Comparison of ENCODE assay signal across 24 cellular contexts in genomic region chr21:33522950-33523349, GRCh38. TPM values are rescaled to one million over a fixed set of nuclear protein-coding genes. Genes with fewer than 3 reads are reported as not detected.
DNase-seq lines count a peak whose midpoint lies in the region; ATAC-seq, FAIRE-seq and TF ChIP-seq lines count a peak whose summit lies in the region.
"Had no signal": no experiment of that assay in that cellular context is flagged by ENCODE, and none has a peak within 500 bp of the region (broad histone marks: within the 10 kb centered on the region; RNA-seq: fewer than 3 reads in every experiment).

No MANE protein-coding gene starts in this region.

- H3K27ac Mint-ChIP-seq in activated naive CD8-positive, alpha-beta T cell treated with anti-CD3 and anti-CD28 coated beads for 36 hours: peak overlapping the region; percentile 31
- no peak overlapping the region for H3K27ac Mint-ChIP-seq in activated naive CD8-positive, alpha-beta T cell treated with anti-CD3 and anti-CD28 coated beads, Interleukin-2, amount 50 U/mL, for 24 hours
- H3K27ac Mint-ChIP-seq: B cell, CD14-positive monocyte had no signal

- no peaks in the 10 kb centered on the region for H3K79me1 ChIP-seq in neuronal stem cell (ENCODE audit: low read depth, low read length)

- no peak overlapping the region for H4K91ac ChIP-seq in neuronal stem cell (ENCODE audit: low read depth, low read length, poor library complexity)

- no peak for DNase-seq in activated naive CD8-positive, alpha-beta T cell treated with anti-CD3 and anti-CD28 coated beads for 36 hours
- no peak for DNase-seq in activated naive CD8-positive, alpha-beta T cell treated with anti-CD3 and anti-CD28 coated beads, Interleukin-2, amount 50 U/mL, for 24 hours
- DNase-seq in K562 (ENCODE audit: extremely low read depth in 1 of 4, low spot score in 3 of 4) (peak in 1 of 4 experiments; percentile 25), left ventricle myocardium inferior (no peak), SW480 (ENCODE audit: low spot score) (no peak), neuronal stem cell (ENCODE audit: low spot score) (no peak)
- DNase-seq: DMS79, NCI-H1092 treated with DMSO at 0.1 percent for 48 hours, NCI-H146, NCI-H2029, NCI-H2227 treated with DMSO at 0.1 percent for 48 hours, NCI-H510A, NCI-H748 treated with DMSO at 0.1 percent for 48 hours, PC-9, RPMI8226, SHP77 had no signal

- H3K14ac ChIP-seq in neuronal stem cell (ENCODE audit: low read length): no peak overlapping the region

- no peaks in the 10 kb centered on the region for H3K27me3 Mint-ChIP-seq in activated naive CD8-positive, alpha-beta T cell treated with anti-CD3 and anti-CD28 coated beads for 36 hours
- no peaks in the 10 kb centered on the region for H3K27me3 Mint-ChIP-seq in activated naive CD8-positive, alpha-beta T cell treated with anti-CD3 and anti-CD28 coated beads, Interleukin-2, amount 50 U/mL, for 24 hours
- H3K27me3 Mint-ChIP-seq: B cell had no signal

- no peak overlapping the region for H3K23ac ChIP-seq in neuronal stem cell (ENCODE audit: low read depth, low read length, poor library complexity)

- H3K4me1 Mint-ChIP-seq in activated naive CD8-positive, alpha-beta T cell treated with anti-CD3 and anti-CD28 coated beads for 36 hours: no peaks in the 10 kb centered on the region
- H3K4me1 Mint-ChIP-seq in activated naive CD8-positive, alpha-beta T cell treated with anti-CD3 and anti-CD28 coated beads, Interleukin-2, amount 50 U/mL, for 24 hours: no peaks in the 10 kb centered on the region
- H3K4me1 Mint-ChIP-seq: B cell had no signal

- no peak overlapping the region for H2BK15ac ChIP-seq in neuronal stem cell (ENCODE audit: low read length)

- TF ChIP-seq CTCF in K562 (IDR thresholded peaks at IDR 0.05 in 2 of 3, conservative IDR thresholded peaks at IDR 0.05 in 1 of 3; ENCODE audit: insufficient read depth in 2 of 3, low read depth in 1 of 3, low read length in 3 of 3) (no peak), left ventricle myocardium inferior (IDR thresholded peaks at IDR 0.05; ENCODE audit: borderline replicate concordance) (no peak)

- no peak for ATAC-seq in activated naive CD8-positive, alpha-beta T cell treated with anti-CD3 and anti-CD28 coated beads, Interleukin-2, amount 50 U/mL, for 24 hours
- peak; percentile 67 for ATAC-seq in K562
- ATAC-seq: HCT116 had no signal

- H2BK12ac ChIP-seq in neuronal stem cell (ENCODE audit: low read length): no peak overlapping the region

- no peaks in the 10 kb centered on the region for H4K20me1 ChIP-seq in K562 (replicated peaks; ENCODE audit: control insufficient read depth, insufficient read depth, low read length)

- no peak overlapping the region for H2AK5ac ChIP-seq in neuronal stem cell (ENCODE audit: low read depth, low read length)

- peaks cover 29% of the 10 kb centered on the region for H3K36me3 Mint-ChIP-seq in activated naive CD8-positive, alpha-beta T cell treated with anti-CD3 and anti-CD28 coated beads for 36 hours
- H3K36me3 Mint-ChIP-seq in activated naive CD8-positive, alpha-beta T cell treated with anti-CD3 and anti-CD28 coated beads, Interleukin-2, amount 50 U/mL, for 24 hours (ENCODE audit: low read depth): peaks cover 54% of the 10 kb centered on the region

- no peaks in the 10 kb centered on the region for H3K4me1 ChIP-seq in K562 (replicated peaks in 1 of 2; ENCODE audit: control insufficient read depth in 2 of 2, insufficient read depth in 2 of 2, low read length in 2 of 2)
- H3K4me1 ChIP-seq in left ventricle myocardium inferior: no peaks in the 10 kb centered on the region
- H3K4me1 ChIP-seq in neuronal stem cell (ENCODE audit: control insufficient read depth in 2 of 2, insufficient read depth in 1 of 2, low read depth in 1 of 2, low read length in 2 of 2): no peaks in the 10 kb centered on the region

- H3K9me3 ChIP-seq in K562 (replicated peaks; ENCODE audit: control insufficient read depth, insufficient read depth, low read depth, low read length) (no peaks in the 10 kb centered on the region), left ventricle myocardium inferior (replicated peaks) (no peaks in the 10 kb centered on the region), neuronal stem cell (replicated peaks in 1 of 2; ENCODE audit: control insufficient read depth in 2 of 2, insufficient read depth in 1 of 2, low read depth in 1 of 2, low read length in 2 of 2) (no peaks in the 10 kb centered on the region)

- H2AFZ ChIP-seq in K562 (ENCODE audit: low read depth, low read length) (no peak overlapping the region), neuronal stem cell (ENCODE audit: low read length) (no peak overlapping the region)
- H2AFZ ChIP-seq: PC-9 had no signal

- intact Hi-C loops in K562 (cut with micrococcal nuclease): no loop called here
- intact Hi-C loops in left ventricle myocardium inferior (cut with micrococcal nuclease): no loop called here

- H3K4me3 ChIP-seq in K562 (no peak overlapping the region), left ventricle myocardium inferior (no peak overlapping the region), neuronal stem cell (ENCODE audit: low read length in 2 of 2) (no peak overlapping the region)
- H3K4me3 ChIP-seq: PC-9 had no signal

- CTCF ChIA-PET in K562 (lab: Yijun Ruan, JAX; ENCODE audit: low intra/inter-chr PET ratio): no interaction called here

- 40% methylated on average over 1 of the region's 1 CpG for WGBS in K562 (ENCODE audit: insufficient coverage, low coverage, missing lambda C conversion rate)
- WGBS in neuronal stem cell (ENCODE audit: extremely low coverage in 2 of 2, insufficient read length in 2 of 2, insufficient replicate concordance in 1 of 2), 2 donors: no CpG with 5 or more reads among the region's 1 CpG

- H3K18ac ChIP-seq in neuronal stem cell (ENCODE audit: low read length): no peak overlapping the region

- no peaks in the 10 kb centered on the region for H3K79me2 ChIP-seq in K562 (ENCODE audit: control insufficient read depth, insufficient read depth, low read length)

- H3K4me3 Mint-ChIP-seq in activated naive CD8-positive, alpha-beta T cell treated with anti-CD3 and anti-CD28 coated beads for 36 hours: no peak overlapping the region
- no peak overlapping the region for H3K4me3 Mint-ChIP-seq in activated naive CD8-positive, alpha-beta T cell treated with anti-CD3 and anti-CD28 coated beads, Interleukin-2, amount 50 U/mL, for 24 hours
- H3K4me3 Mint-ChIP-seq: B cell, CD14-positive monocyte had no signal

- H3K36me3 ChIP-seq in K562 (ENCODE audit: control insufficient read depth, insufficient read depth, low read length) (peaks cover 88% of the 10 kb centered on the region), left ventricle myocardium inferior (peaks cover 64% of the 10 kb centered on the region), neuronal stem cell (replicated peaks in 1 of 2; ENCODE audit: control insufficient read depth in 2 of 2, insufficient read depth in 2 of 2, low read length in 2 of 2) (peaks cover 21 to 93% of the 10 kb centered on the region in 2 donors)

- peak; percentile 68; the same call in 1 of the 2 replicates for TF ChIP-seq POLR2A in K562 (conservative IDR thresholded peaks at IDR 0.05)

- H3K9me1 ChIP-seq in K562 (ENCODE audit: control insufficient read depth, insufficient read depth, low read length): no peaks in the 10 kb centered on the region

- H3K9ac ChIP-seq in K562 (ENCODE audit: insufficient read depth in 1 of 2, low read depth in 2 of 2, low read length in 2 of 2) (no peak overlapping the region), neuronal stem cell (ENCODE audit: low read depth, low read length, poor library complexity) (no peak overlapping the region)
- H3K9ac ChIP-seq: KMS-11 had no signal

- H3K9me3 Mint-ChIP-seq in activated naive CD8-positive, alpha-beta T cell treated with anti-CD3 and anti-CD28 coated beads for 36 hours: no peaks in the 10 kb centered on the region
- H3K9me3 Mint-ChIP-seq in activated naive CD8-positive, alpha-beta T cell treated with anti-CD3 and anti-CD28 coated beads, Interleukin-2, amount 50 U/mL, for 24 hours: no peaks in the 10 kb centered on the region
- H3K9me3 Mint-ChIP-seq: CD14-positive monocyte had no signal

- no TSS peak for BruUV-seq in K562 (replicated peaks; lab: Mats Ljungman, UMichigan)

- no peak overlapping the region for H3K4me2 ChIP-seq in K562 (ENCODE audit: insufficient read depth, low read length)
- no peak overlapping the region for H3K4me2 ChIP-seq in neuronal stem cell (ENCODE audit: insufficient read depth, low read length, poor library complexity, severe bottlenecking)
- H3K4me2 ChIP-seq: KMS-11, PC-9 had no signal

- no peak overlapping the region for H2BK5ac ChIP-seq in neuronal stem cell (ENCODE audit: low read length)

- peak overlapping the region; percentile 5; the same call in 1 of the 3 replicates for H3K27ac ChIP-seq in K562 (ENCODE audit: extremely low read depth, low read depth, low read length)
- H3K27ac ChIP-seq in left ventricle myocardium inferior (replicated peaks): no peak overlapping the region
- H3K27ac ChIP-seq in neuronal stem cell (replicated peaks; ENCODE audit: low read length): no peak overlapping the region
- H3K27ac ChIP-seq: HL-60, KMS-11, PC-9 had no signal

- FAIRE-seq in K562 (lab: Jason Lieb, UNC): no peak
- FAIRE-seq: D721Med, GM19239, H1 had no signal

- no peak for TF ChIP-seq RAD21 in K562 (CRISPR knock-in tag; conservative IDR thresholded peaks at IDR 0.05 in 1 of 2, IDR thresholded peaks at IDR 0.05 in 1 of 2)

- H3K27me3 ChIP-seq in K562 (ENCODE audit: control insufficient read depth in 2 of 2, insufficient read depth in 2 of 2, low read length in 2 of 2): no peaks in the 10 kb centered on the region
- no peaks in the 10 kb centered on the region for H3K27me3 ChIP-seq in left ventricle myocardium inferior (ENCODE audit: low read depth)
- H3K27me3 ChIP-seq in neuronal stem cell (ENCODE audit: control insufficient read depth in 3 of 3, insufficient read depth in 3 of 3, low read depth in 1 of 3, low read length in 3 of 3): no peaks in the 10 kb centered on the region

- no peak overlapping the region for H3K4ac ChIP-seq in neuronal stem cell (ENCODE audit: low read length)

- POLR2A ChIA-PET in K562 (lab: Yijun Ruan, JAX): interaction anchor here (0.7 to 4.4 kb wide), 3 partner anchors 9 to 20 kb away, joined by 3 to 30 read pairs (median 7); partner anchors contain the start of genes GART and SON

- H2BK120ac ChIP-seq in neuronal stem cell (ENCODE audit: low read depth, low read length): no peak overlapping the region

- in situ Hi-C loops in K562 (cut with MboI): no loop called here

- H4K8ac ChIP-seq in neuronal stem cell (ENCODE audit: low read depth, low read length): no peak overlapping the region

- TF ChIP-seq EP300 in K562 (IDR thresholded peaks at IDR 0.05; ENCODE audit: low read length): no peak

RNA-seq across cellular contexts. Expression of gene GART, which starts 19.0 kb away (rescaled TPM):
- 100 to 1,000 TPM; 259 to 265 TPM for total RNA-seq in activated naive CD8-positive, alpha-beta T cell treated with anti-CD3 and anti-CD28 coated beads for 36 hours
- 282 and 575 TPM in 2 replicates for total RNA-seq in K562 (2011; cell fraction: chromatin; rRNA removed; ENCODE audit: low replicate concordance)
- total RNA-seq in K562 (2011; cell fraction: nucleolus; rRNA removed): 120 and 142 TPM in 2 replicates
- 254 and 330 TPM in 2 replicates for total RNA-seq in K562 (2011; cell fraction: nucleoplasm; rRNA removed)
- 260 and 356 TPM in 2 replicates for total RNA-seq in K562 (2014; rRNA removed)
- 349 and 398 TPM in 2 replicates for total RNA-seq in K562 (2014; rRNA removed; fragmentation: Illumina TruSeq; extraction: Trizol)
- total RNA-seq in K562 (2015; rRNA removed; fragmentation: Illumina TruSeq; extraction: Trizol): 258 and 267 TPM in 2 replicates
- 396 and 415 TPM in 2 replicates for total RNA-seq in K562 (2021)
- polyA plus RNA-seq in K562 (2011; rRNA removed): 100 and 141 TPM in 2 replicates
- 41.9 and 69.4 TPM in 2 replicates for polyA plus RNA-seq in K562 (2011; cell fraction: cytosol; rRNA removed)
- polyA plus RNA-seq in K562 (2011; cell fraction: nucleus; rRNA removed): 111 and 125 TPM in 2 replicates
- polyA plus RNA-seq in K562 (2012): 155 and 181 TPM in 2 replicates
- polyA plus RNA-seq in K562 (2014; fragmentation: Illumina TruSeq; extraction: Trizol): 409 and 429 TPM in 2 replicates
- 100 to 1,000 TPM; 276 to 387 TPM for polyA plus RNA-seq in K562 (2014; fragmentation: Nextera tagmentation; extraction: Ambion mirVana)
- 230 and 236 TPM in 2 replicates for polyA plus RNA-seq in K562 (2014; rRNA removed)
- 152 and 154 TPM in 2 replicates for polyA minus RNA-seq in K562 (2011; rRNA and poly(A)+ RNA removed)
- polyA minus RNA-seq in K562 (2011; cell fraction: cytosol; rRNA and poly(A)+ RNA removed): 92.6 and 125 TPM in 2 replicates
- 83.7 and 168 TPM in 2 replicates for polyA minus RNA-seq in K562 (2011; cell fraction: nucleus; rRNA and poly(A)+ RNA removed)
- total RNA-seq in left ventricle myocardium inferior: 41.5 TPM
- polyA plus RNA-seq in neuronal stem cell (2013, experiment 1 of 2): 61.1 TPM
- 61.6 TPM for polyA plus RNA-seq in neuronal stem cell (2013, experiment 2 of 2)

RNA-seq across cellular contexts. Expression of gene SON, which starts 19.9 kb away (rescaled TPM):
- total RNA-seq in activated naive CD8-positive, alpha-beta T cell treated with anti-CD3 and anti-CD28 coated beads for 36 hours: 100 to 1,000 TPM; 283 to 328 TPM
- 223 and 597 TPM in 2 replicates for total RNA-seq in K562 (2011; cell fraction: chromatin; rRNA removed; ENCODE audit: low replicate concordance)
- total RNA-seq in K562 (2011; cell fraction: nucleolus; rRNA removed): 107 and 150 TPM in 2 replicates
- total RNA-seq in K562 (2011; cell fraction: nucleoplasm; rRNA removed): 253 and 349 TPM in 2 replicates
- total RNA-seq in K562 (2014; rRNA removed) (126 and 185 TPM in 2 replicates), K562 (2014; rRNA removed; fragmentation: Illumina TruSeq; extraction: Trizol) (142 and 149 TPM in 2 replicates), K562 (2015; rRNA removed; fragmentation: Illumina TruSeq; extraction: Trizol) (120 and 149 TPM in 2 replicates), K562 (2021) (242 and 259 TPM in 2 replicates), left ventricle myocardium inferior (148 TPM)
- polyA plus RNA-seq in K562 (2011; rRNA removed) (99.1 and 105 TPM in 2 replicates), K562 (2014; fragmentation: Illumina TruSeq; extraction: Trizol) (173 and 203 TPM in 2 replicates), K562 (2014; fragmentation: Nextera tagmentation; extraction: Ambion mirVana) (100 to 1,000 TPM; 195 to 742 TPM), K562 (2014; rRNA removed) (97.6 and 187 TPM in 2 replicates)
- polyA plus RNA-seq in K562 (2011; cell fraction: cytosol; rRNA removed): 88.2 and 117 TPM in 2 replicates
- 255 and 309 TPM in 2 replicates for polyA plus RNA-seq in K562 (2011; cell fraction: nucleus; rRNA removed)
- 146 and 246 TPM in 2 replicates for polyA plus RNA-seq in K562 (2012)
- 241 and 277 TPM in 2 replicates for polyA minus RNA-seq in K562 (2011; rRNA and poly(A)+ RNA removed)
- polyA minus RNA-seq in K562 (2011; cell fraction: cytosol; rRNA and poly(A)+ RNA removed): 183 and 187 TPM in 2 replicates
- polyA minus RNA-seq in K562 (2011; cell fraction: nucleus; rRNA and poly(A)+ RNA removed): 121 and 212 TPM in 2 replicates
- polyA plus RNA-seq in neuronal stem cell (2013, experiment 1 of 2): 100 TPM
- polyA plus RNA-seq in neuronal stem cell (2013, experiment 2 of 2): 100.0 TPM

RNA-seq across cellular contexts. Expression of gene DNAJC28, which starts 31.4 kb away (rescaled TPM):
- total RNA-seq in activated naive CD8-positive, alpha-beta T cell treated with anti-CD3 and anti-CD28 coated beads for 36 hours: under 1 TPM; 0.23 to 0.58 TPM
- 1.8 and 5.7 TPM in 2 replicates for total RNA-seq in K562 (2011; cell fraction: chromatin; rRNA removed; ENCODE audit: low replicate concordance)
- 1.7 and 2.5 TPM in 2 replicates for total RNA-seq in K562 (2011; cell fraction: nucleolus; rRNA removed)
- total RNA-seq in K562 (2011; cell fraction: nucleoplasm; rRNA removed): 1.8 and 2.3 TPM in 2 replicates
- total RNA-seq in K562 (2014; rRNA removed) (0.53 and 1.6 TPM in 2 replicates), K562 (2014; rRNA removed; fragmentation: Illumina TruSeq; extraction: Trizol) (1.1 and 1.4 TPM in 2 replicates), K562 (2015; rRNA removed; fragmentation: Illumina TruSeq; extraction: Trizol) (0.72 and 1.2 TPM in 2 replicates), K562 (2021) (0.49 and 0.82 TPM in 2 replicates), left ventricle myocardium inferior (6.5 TPM)
- polyA plus RNA-seq in K562 (2011; rRNA removed) (1.4 and 2.0 TPM in 2 replicates), K562 (2014; fragmentation: Illumina TruSeq; extraction: Trizol) (0.68 and 0.91 TPM in 2 replicates), K562 (2014; fragmentation: Nextera tagmentation; extraction: Ambion mirVana) (under 1 TPM; 0.75 to 0.92 TPM), K562 (2014; rRNA removed) (1.3 and 2.5 TPM in 2 replicates)
- 0.24 and 0.29 TPM in 2 replicates for polyA plus RNA-seq in K562 (2011; cell fraction: cytosol; rRNA removed)
- polyA plus RNA-seq in K562 (2011; cell fraction: nucleus; rRNA removed): 0.43 and 0.44 TPM in 2 replicates
- polyA plus RNA-seq in K562 (2012): 0.39 and 0.74 TPM in 2 replicates
- 1.7 and 3.1 TPM in 2 replicates for polyA minus RNA-seq in K562 (2011; rRNA and poly(A)+ RNA removed)
- 0.48 TPM in 1 of 2 replicates, not detected in the other for polyA minus RNA-seq in K562 (2011; cell fraction: cytosol; rRNA and poly(A)+ RNA removed)
- polyA minus RNA-seq in K562 (2011; cell fraction: nucleus; rRNA and poly(A)+ RNA removed): 1.1 and 2.6 TPM in 2 replicates
- polyA plus RNA-seq in neuronal stem cell (2013, experiment 1 of 2): 2.7 TPM
- polyA plus RNA-seq in neuronal stem cell (2013, experiment 2 of 2): 3.0 TPM

RNA-seq across cellular contexts. Expression of gene TMEM50B, which starts 43.2 kb away (rescaled TPM):
- total RNA-seq in activated naive CD8-positive, alpha-beta T cell treated with anti-CD3 and anti-CD28 coated beads for 36 hours: 10 to 100 TPM; 14.6 to 15.7 TPM
- total RNA-seq in K562 (2011; cell fraction: chromatin; rRNA removed; ENCODE audit: low replicate concordance): 80.7 and 176 TPM in 2 replicates
- 63.4 and 65.5 TPM in 2 replicates for total RNA-seq in K562 (2011; cell fraction: nucleolus; rRNA removed)
- total RNA-seq in K562 (2011; cell fraction: nucleoplasm; rRNA removed): 122 and 158 TPM in 2 replicates
- total RNA-seq in K562 (2014; rRNA removed): 19.8 and 20.5 TPM in 2 replicates
- total RNA-seq in K562 (2014; rRNA removed; fragmentation: Illumina TruSeq; extraction: Trizol): 28.9 and 29.6 TPM in 2 replicates
- 23.9 and 26.6 TPM in 2 replicates for total RNA-seq in K562 (2015; rRNA removed; fragmentation: Illumina TruSeq; extraction: Trizol)
- 24.1 and 25.7 TPM in 2 replicates for total RNA-seq in K562 (2021)
- 64.6 and 80.1 TPM in 2 replicates for polyA plus RNA-seq in K562 (2011; rRNA removed)
- 17.4 and 47.8 TPM in 2 replicates for polyA plus RNA-seq in K562 (2011; cell fraction: cytosol; rRNA removed)
- 123 and 167 TPM in 2 replicates for polyA plus RNA-seq in K562 (2011; cell fraction: nucleus; rRNA removed)
- 23.7 and 39.6 TPM in 2 replicates for polyA plus RNA-seq in K562 (2012)
- polyA plus RNA-seq in K562 (2014; fragmentation: Illumina TruSeq; extraction: Trizol): 23.3 and 28.8 TPM in 2 replicates
- polyA plus RNA-seq in K562 (2014; fragmentation: Nextera tagmentation; extraction: Ambion mirVana): 10 to 100 TPM; 41.3 to 49.1 TPM
- 39.6 and 40.7 TPM in 2 replicates for polyA plus RNA-seq in K562 (2014; rRNA removed)
- 23.1 and 28.5 TPM in 2 replicates for polyA minus RNA-seq in K562 (2011; rRNA and poly(A)+ RNA removed)
- polyA minus RNA-seq in K562 (2011; cell fraction: cytosol; rRNA and poly(A)+ RNA removed): 6.7 and 7.5 TPM in 2 replicates
- polyA minus RNA-seq in K562 (2011; cell fraction: nucleus; rRNA and poly(A)+ RNA removed): 18.4 and 34.7 TPM in 2 replicates
- total RNA-seq in left ventricle myocardium inferior: 37.0 TPM
- 10.9 TPM for polyA plus RNA-seq in neuronal stem cell (2013, experiment 1 of 2)
- 10.7 TPM for polyA plus RNA-seq in neuronal stem cell (2013, experiment 2 of 2)
